In the genomic region with DNA sequence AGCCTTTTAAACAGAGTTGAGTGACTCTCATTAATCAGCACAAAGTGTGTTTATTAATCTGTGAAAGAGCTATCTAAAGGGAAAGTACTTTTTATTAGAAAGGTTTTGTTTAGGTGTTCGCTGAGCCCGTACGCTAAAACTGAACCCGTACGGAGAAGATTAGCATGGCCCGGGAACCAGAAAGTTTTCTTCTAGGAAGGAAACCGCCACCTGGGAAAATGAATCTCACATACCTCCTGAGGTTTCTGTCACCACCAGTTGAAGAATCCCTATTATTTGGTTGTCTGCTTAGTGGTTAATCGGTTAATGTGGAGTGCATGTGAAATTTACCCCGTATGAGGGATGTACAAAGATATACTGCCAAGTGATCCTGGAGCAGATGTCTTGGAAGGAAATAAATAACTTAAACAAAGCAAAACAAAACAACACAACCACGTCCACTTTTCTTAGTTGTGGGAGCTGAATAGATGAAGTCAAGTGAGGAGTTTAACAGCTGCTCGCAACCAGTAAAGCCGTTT, we compare ENCODE assay signal across 2 cellular contexts.
TF ChIP-seq lines count a peak whose summit lies in the region.

No MANE protein-coding gene starts in this region.

TF ChIP-seq in GM12878, 131 proteins besides CTCF, POLR2A, EP300 and RAD21:
- TF ChIP-seq MLLT1 (IDR thresholded peaks at IDR 0.05) (peak; percentile 95), ZBTB40 (IDR thresholded peaks at IDR 0.05; ENCODE audit: borderline replicate concordance) (peak; percentile 25; the same call in 1 of the 2 replicates), POU2F2 (IDR thresholded peaks at IDR 0.05; ENCODE audit: borderline replicate concordance, low read depth, low read length) (no peak)

TF ChIP-seq in HepG2, 621 proteins besides CTCF, POLR2A, EP300 and RAD21:
- TF ChIP-seq MTF2 (CRISPR knock-in tag; IDR thresholded peaks at IDR 0.05; ENCODE audit: borderline replicate concordance) (no peak), RCOR2 (CRISPR knock-in tag; IDR thresholded peaks at IDR 0.05) (no peak)
